Comparison of ENCODE assay signal across 2 cellular contexts in the genomic region with DNA sequence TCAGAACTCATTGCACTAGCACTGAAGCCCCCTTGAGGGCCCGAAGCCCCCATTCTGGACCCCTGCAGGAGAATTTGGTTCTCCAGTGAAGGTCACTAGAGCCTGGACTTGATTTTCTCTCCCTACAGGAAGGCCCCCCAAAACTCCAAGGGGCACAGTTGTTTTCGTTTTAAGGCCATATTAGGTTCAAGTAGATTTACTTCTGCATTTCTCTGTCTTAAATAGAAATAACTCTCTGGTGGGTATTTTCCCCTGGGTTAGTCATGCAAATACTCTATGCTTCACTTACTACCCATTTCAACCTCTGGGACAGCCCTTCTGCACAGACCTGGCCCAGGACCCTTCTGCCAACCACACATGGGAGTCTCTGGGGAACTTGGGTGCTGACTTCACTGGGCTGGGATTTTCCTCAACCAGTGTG.
TF ChIP-seq lines count a peak whose summit lies in the region.

No MANE protein-coding gene starts in this region.

TF ChIP-seq in A549, 52 proteins besides CTCF, POLR2A, EP300 and RAD21 (continued from another document):
- TF ChIP-seq, protein P1, sequence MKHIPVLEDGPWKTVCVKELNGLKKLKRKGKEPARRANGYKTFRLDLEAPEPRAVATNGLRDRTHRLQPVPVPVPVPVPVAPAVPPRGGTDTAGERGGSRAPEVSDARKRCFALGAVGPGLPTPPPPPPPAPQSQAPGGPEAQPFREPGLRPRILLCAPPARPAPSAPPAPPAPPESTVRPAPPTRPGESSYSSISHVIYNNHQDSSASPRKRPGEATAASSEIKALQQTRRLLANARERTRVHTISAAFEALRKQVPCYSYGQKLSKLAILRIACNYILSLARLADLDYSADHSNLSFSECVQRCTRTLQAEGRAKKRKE (CRISPR knock-in tag; IDR thresholded peaks at IDR 0.05; ENCODE audit: low read depth), result no peak
- TF ChIP-seq KDM5A (IDR thresholded peaks at IDR 0.05) (no peak), NR3C1 (IDR thresholded peaks at IDR 0.05) (no peak), CBX2 (IDR thresholded peaks at IDR 0.05; ENCODE audit: borderline replicate concordance, low read depth) (no peak), SMC3 (IDR thresholded peaks at IDR 0.05) (no peak), TP53 (CRISPR knock-in tag; IDR thresholded peaks at IDR 0.05) (no peak), BHLHE40 (IDR thresholded peaks at IDR 0.05; ENCODE audit: low read depth, low read length) (no peak), CHD4 (IDR thresholded peaks at IDR 0.05; ENCODE audit: borderline replicate concordance) (no peak), JUNB (IDR thresholded peaks at IDR 0.05) (no peak), TFCP2L1 (CRISPR knock-in tag; IDR thresholded peaks at IDR 0.05) (no peak), ZNF302 (CRISPR knock-in tag; IDR thresholded peaks at IDR 0.05) (no peak), SREBF2 (IDR thresholded peaks at IDR 0.05) (no peak)
- TF ChIP-seq, protein P2, sequence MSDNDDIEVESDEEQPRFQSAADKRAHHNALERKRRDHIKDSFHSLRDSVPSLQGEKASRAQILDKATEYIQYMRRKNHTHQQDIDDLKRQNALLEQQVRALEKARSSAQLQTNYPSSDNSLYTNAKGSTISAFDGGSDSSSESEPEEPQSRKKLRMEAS (IDR thresholded peaks at IDR 0.05), result no peak
- TF ChIP-seq, protein P3, sequence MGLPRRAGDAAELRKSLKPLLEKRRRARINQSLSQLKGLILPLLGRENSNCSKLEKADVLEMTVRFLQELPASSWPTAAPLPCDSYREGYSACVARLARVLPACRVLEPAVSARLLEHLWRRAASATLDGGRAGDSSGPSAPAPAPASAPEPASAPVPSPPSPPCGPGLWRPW (IDR thresholded peaks at IDR 0.05), result no peak
- TF ChIP-seq, protein P4, sequence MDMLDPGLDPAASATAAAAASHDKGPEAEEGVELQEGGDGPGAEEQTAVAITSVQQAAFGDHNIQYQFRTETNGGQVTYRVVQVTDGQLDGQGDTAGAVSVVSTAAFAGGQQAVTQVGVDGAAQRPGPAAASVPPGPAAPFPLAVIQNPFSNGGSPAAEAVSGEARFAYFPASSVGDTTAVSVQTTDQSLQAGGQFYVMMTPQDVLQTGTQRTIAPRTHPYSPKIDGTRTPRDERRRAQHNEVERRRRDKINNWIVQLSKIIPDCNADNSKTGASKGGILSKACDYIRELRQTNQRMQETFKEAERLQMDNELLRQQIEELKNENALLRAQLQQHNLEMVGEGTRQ (IDR thresholded peaks at IDR 0.05), result no peak

TF ChIP-seq in SK-N-SH, 30 proteins besides CTCF, POLR2A, EP300 and RAD21 (continued from another document):
- TF ChIP-seq, protein P2 (IDR thresholded peaks at IDR 0.05; ENCODE audit: low read depth), result no peak
- TF ChIP-seq CHD2 (IDR thresholded peaks at IDR 0.05; ENCODE audit: low read length, partially characterized antibody) (no peak), RXRA (IDR thresholded peaks at IDR 0.05; ENCODE audit: borderline replicate concordance, low read depth) (no peak), FOXM1 (IDR thresholded peaks at IDR 0.05; ENCODE audit: low read depth) (no peak), TEAD4 (IDR thresholded peaks at IDR 0.05; ENCODE audit: borderline replicate concordance, insufficient read depth) (no peak), POLR2AphosphoS5 (IDR thresholded peaks at IDR 0.05; ENCODE audit: low read depth, low read length) (no peak), FOSL2 (IDR thresholded peaks at IDR 0.05; ENCODE audit: borderline replicate concordance, low read depth) (no peak), NFIC (IDR thresholded peaks at IDR 0.05; ENCODE audit: borderline replicate concordance) (no peak), ELF1 (IDR thresholded peaks at IDR 0.05) (no peak), JUND (IDR thresholded peaks at IDR 0.05) (no peak)
- TF ChIP-seq, protein P5, sequence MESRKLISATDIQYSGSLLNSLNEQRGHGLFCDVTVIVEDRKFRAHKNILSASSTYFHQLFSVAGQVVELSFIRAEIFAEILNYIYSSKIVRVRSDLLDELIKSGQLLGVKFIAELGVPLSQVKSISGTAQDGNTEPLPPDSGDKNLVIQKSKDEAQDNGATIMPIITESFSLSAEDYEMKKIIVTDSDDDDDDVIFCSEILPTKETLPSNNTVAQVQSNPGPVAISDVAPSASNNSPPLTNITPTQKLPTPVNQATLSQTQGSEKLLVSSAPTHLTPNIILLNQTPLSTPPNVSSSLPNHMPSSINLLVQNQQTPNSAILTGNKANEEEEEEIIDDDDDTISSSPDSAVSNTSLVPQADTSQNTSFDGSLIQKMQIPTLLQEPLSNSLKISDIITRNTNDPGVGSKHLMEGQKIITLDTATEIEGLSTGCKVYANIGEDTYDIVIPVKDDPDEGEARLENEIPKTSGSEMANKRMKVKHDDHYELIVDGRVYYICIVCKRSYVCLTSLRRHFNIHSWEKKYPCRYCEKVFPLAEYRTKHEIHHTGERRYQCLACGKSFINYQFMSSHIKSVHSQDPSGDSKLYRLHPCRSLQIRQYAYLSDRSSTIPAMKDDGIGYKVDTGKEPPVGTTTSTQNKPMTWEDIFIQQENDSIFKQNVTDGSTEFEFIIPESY (IDR thresholded peaks at IDR 0.05; ENCODE audit: borderline replicate concordance, low read depth), result no peak
- TF ChIP-seq, protein P6, sequence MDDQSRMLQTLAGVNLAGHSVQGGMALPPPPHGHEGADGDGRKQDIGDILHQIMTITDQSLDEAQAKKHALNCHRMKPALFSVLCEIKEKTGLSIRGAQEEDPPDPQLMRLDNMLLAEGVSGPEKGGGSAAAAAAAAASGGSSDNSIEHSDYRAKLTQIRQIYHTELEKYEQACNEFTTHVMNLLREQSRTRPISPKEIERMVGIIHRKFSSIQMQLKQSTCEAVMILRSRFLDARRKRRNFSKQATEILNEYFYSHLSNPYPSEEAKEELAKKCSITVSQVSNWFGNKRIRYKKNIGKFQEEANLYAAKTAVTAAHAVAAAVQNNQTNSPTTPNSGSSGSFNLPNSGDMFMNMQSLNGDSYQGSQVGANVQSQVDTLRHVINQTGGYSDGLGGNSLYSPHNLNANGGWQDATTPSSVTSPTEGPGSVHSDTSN (IDR thresholded peaks at IDR 0.05), result no peak
